In the genomic region with DNA sequence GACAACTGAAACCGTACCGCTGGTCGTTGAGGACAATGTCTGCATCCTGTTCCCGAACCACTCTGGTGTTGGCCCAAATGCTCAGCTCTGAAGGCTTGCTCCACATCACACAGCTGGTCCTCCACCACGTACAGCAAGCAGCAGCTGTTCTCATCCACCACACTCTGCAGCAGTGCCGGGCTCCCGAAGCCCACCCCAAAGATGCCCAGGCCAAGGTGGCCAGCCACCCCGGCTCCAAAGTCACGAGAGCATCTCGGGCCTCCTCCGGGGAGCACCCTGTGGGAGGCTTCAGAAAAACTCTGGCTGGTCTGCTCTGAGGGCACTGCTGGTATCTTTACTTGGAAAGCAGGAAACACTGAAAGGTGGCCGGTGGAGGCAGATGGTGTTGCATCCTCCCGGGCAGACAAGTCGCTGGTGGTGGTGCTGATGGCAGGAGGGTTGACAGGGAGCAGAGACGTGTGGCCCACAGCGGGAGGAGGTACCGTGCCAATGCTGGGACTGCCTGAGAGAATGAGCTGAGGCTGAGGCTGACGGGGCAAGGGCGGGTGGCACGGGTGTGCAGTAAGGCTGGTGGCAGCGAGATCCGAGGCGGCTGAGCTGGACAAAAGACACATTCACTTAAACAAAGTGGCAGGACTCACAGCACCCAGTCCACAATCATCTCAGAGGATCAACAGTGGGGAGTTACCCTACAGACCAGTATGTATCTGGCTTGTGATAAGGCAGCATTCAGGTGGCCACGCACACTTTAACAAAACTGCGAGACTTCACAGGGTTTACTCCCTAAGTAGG, we compare ENCODE assay signal across 10 cellular contexts. TPM values are rescaled to one million over a fixed set of nuclear protein-coding genes. Genes with fewer than 3 reads are reported as not detected.
DNase-seq lines count a peak whose midpoint lies in the region; ATAC-seq and TF ChIP-seq lines count a peak whose summit lies in the region.
"Had no signal": no experiment of that assay in that cellular context is flagged by ENCODE, and none has a peak within 500 bp of the region (broad histone marks: within the 10 kb centered on the region; RNA-seq: fewer than 3 reads in every experiment).

No MANE protein-coding gene starts in this region.

- peaks cover 9% of the 10 kb centered on the region for H3K36me3 ChIP-seq in CD4-positive, CD25-positive, alpha-beta regulatory T cell (ENCODE audit: control insufficient read depth, insufficient read depth, low read length)
- H3K36me3 ChIP-seq in OCI-LY3 (replicated peaks; ENCODE audit: low read depth, low read length), result no peaks in the 10 kb centered on the region
- H3K36me3 ChIP-seq in transverse colon, result no peaks in the 10 kb centered on the region

- H3K27ac ChIP-seq in CD4-positive, CD25-positive, alpha-beta regulatory T cell (ENCODE audit: insufficient read depth, low read length, poor library complexity, severe bottlenecking), result no peak overlapping the region
- H3K27ac ChIP-seq in OCI-LY3 (ENCODE audit: low read length) (no peak overlapping the region), transverse colon (peak overlapping the region in 1 of 4 donors; percentile 70)

- peaks cover 4% of the 10 kb centered on the region for H3K27me3 Mint-ChIP-seq in CD4-positive, CD25-positive, alpha-beta regulatory T cell
- H3K27me3 Mint-ChIP-seq in effector memory CD8-positive, alpha-beta T cell, result peaks cover 0 to under 1% of the 10 kb centered on the region in 2 donors
- no peaks in the 10 kb centered on the region for H3K27me3 Mint-ChIP-seq in natural killer cell (ENCODE audit: low read depth in 2 of 2)

- H3K4me3 Mint-ChIP-seq in CD4-positive, CD25-positive, alpha-beta regulatory T cell, result peak overlapping the region; percentile 80 to 89 (median 84)
- H3K4me3 Mint-ChIP-seq in effector memory CD8-positive, alpha-beta T cell, result peak overlapping the region; percentile 73
- H3K4me3 Mint-ChIP-seq in natural killer cell, result peak overlapping the region; percentile 86

- H3K4me1 Mint-ChIP-seq in CD4-positive, CD25-positive, alpha-beta regulatory T cell, result peaks cover 5 to 43% (median 17%) of the 10 kb centered on the region in 4 donors
- H3K4me1 Mint-ChIP-seq in effector memory CD8-positive, alpha-beta T cell (ENCODE audit: low read depth in 2 of 2), result peaks cover 22 to 23% of the 10 kb centered on the region in 2 donors
- H3K4me1 Mint-ChIP-seq in natural killer cell, result peaks cover 24 to 32% of the 10 kb centered on the region in 2 donors

- no peak overlapping the region for H3K4me3 ChIP-seq in CD4-positive, CD25-positive, alpha-beta regulatory T cell (ENCODE audit: low read depth, low read length)
- peak overlapping the region; percentile 90; the same call in 1 of the 2 replicates for H3K4me3 ChIP-seq in OCI-LY3 (ENCODE audit: low read length)
- no peak overlapping the region for H3K4me3 ChIP-seq in transverse colon

- no peak overlapping the region for H3K9ac ChIP-seq in OCI-LY3 (ENCODE audit: low read length)

- H3K4me1 ChIP-seq in CD4-positive, CD25-positive, alpha-beta regulatory T cell (ENCODE audit: control insufficient read depth, insufficient read depth, low read length, poor library complexity, severe bottlenecking), result peaks cover 18% of the 10 kb centered on the region
- H3K4me1 ChIP-seq in OCI-LY3 (ENCODE audit: low read length), result peaks cover 14% of the 10 kb centered on the region
- H3K4me1 ChIP-seq in transverse colon, result peaks cover 4 to 16% (median 8%) of the 10 kb centered on the region in 4 donors

- H3K9me3 ChIP-seq in CD4-positive, CD25-positive, alpha-beta regulatory T cell (ENCODE audit: control insufficient read depth in 2 of 2, low read length in 2 of 2), result no peaks in the 10 kb centered on the region
- H3K9me3 ChIP-seq in OCI-LY3 (ENCODE audit: insufficient read depth, low read length), result no peaks in the 10 kb centered on the region
- no peaks in the 10 kb centered on the region for H3K9me3 ChIP-seq in transverse colon
- H3K9me3 ChIP-seq: thoracic aorta had no signal

- 87% methylated on average over 25 of the region's 25 CpGs; no CpG with 5 or more reads in 1 of the 2 donors for WGBS in transverse colon (ENCODE audit: low coverage in 1 of 2), 2 donors

- peak overlapping the region; percentile 67 for H3K4me2 ChIP-seq in OCI-LY3 (ENCODE audit: low read length)

- no peak for ATAC-seq in CD4-positive, CD25-positive, alpha-beta regulatory T cell (ENCODE audit: low read depth in 2 of 2)
- no peak for ATAC-seq in effector memory CD8-positive, alpha-beta T cell (replicated peaks)
- no peak for ATAC-seq in natural killer cell
- ATAC-seq in HG03280 (IDR thresholded peaks at IDR 0.05; ENCODE audit: unreplicated experiment), result no peak

- intact Hi-C loops in natural killer cell (cut with micrococcal nuclease), result no loop called here
- intact Hi-C loops in transverse colon (cut with DNase I; ENCODE audit: low total_unique reads), result no loop called here

- peaks cover 15% of the 10 kb centered on the region for H3K36me3 Mint-ChIP-seq in CD4-positive, CD25-positive, alpha-beta regulatory T cell
- H3K36me3 Mint-ChIP-seq in effector memory CD8-positive, alpha-beta T cell (ENCODE audit: insufficient read depth), result peaks cover 9% of the 10 kb centered on the region
- H3K36me3 Mint-ChIP-seq in natural killer cell, result no peaks in the 10 kb centered on the region

- peak in 1 of 3 donors; percentile 4 for DNase-seq in CD4-positive, CD25-positive, alpha-beta regulatory T cell
- DNase-seq in effector memory CD8-positive, alpha-beta T cell, result no peak
- no peak for DNase-seq in natural killer cell
- no peak for DNase-seq in NCI-H2227 treated with DMSO at 0.1 percent for 48 hours (lab: John Stamatoyannopoulos, UW)
- DNase-seq in transverse colon, result no peak
- no peak for DNase-seq in CD1c-positive myeloid dendritic cell (ENCODE audit: extremely low spot score)

- H4K20me1 ChIP-seq in OCI-LY3 (ENCODE audit: insufficient read depth, low read length), result 0 out of 2 replicates have a peak, but pooled peaks cover 3% of the 10 kb centered on the region

- peak overlapping the region in 2 of 3 donors; percentile 71 to 89 for H3K27ac Mint-ChIP-seq in CD4-positive, CD25-positive, alpha-beta regulatory T cell
- peak overlapping the region; percentile 38 to 82 for H3K27ac Mint-ChIP-seq in effector memory CD8-positive, alpha-beta T cell
- peak overlapping the region; percentile 76 to 79 for H3K27ac Mint-ChIP-seq in natural killer cell

- TF ChIP-seq CTCF in OCI-LY3 (IDR thresholded peaks at IDR 0.05; ENCODE audit: low read depth, low read length) (no peak), natural killer cell (IDR thresholded peaks at IDR 0.05) (no peak), transverse colon (IDR thresholded peaks at IDR 0.05) (no peak)

- TF ChIP-seq POLR2A in transverse colon (IDR thresholded peaks at IDR 0.05), result no peak

- no peaks in the 10 kb centered on the region for H3K27me3 ChIP-seq in CD4-positive, CD25-positive, alpha-beta regulatory T cell (ENCODE audit: control insufficient read depth, insufficient read depth, low read length)
- H3K27me3 ChIP-seq in OCI-LY3 (ENCODE audit: low read depth, low read length) (peaks cover 5% of the 10 kb centered on the region; the same call in 1 of the 2 replicates), transverse colon (no peaks in the 10 kb centered on the region)

- no peak overlapping the region for H2AFZ ChIP-seq in OCI-LY3 (ENCODE audit: low read depth, low read length)

- no peak for TF ChIP-seq EP300 in transverse colon (IDR thresholded peaks at IDR 0.05; ENCODE audit: low read depth)

- H3K79me2 ChIP-seq in OCI-LY3 (ENCODE audit: low read length), result no peaks in the 10 kb centered on the region

- in situ Hi-C loops in transverse colon (cut with MboI; ENCODE audit: low pct_ligation_motif_present in 1 of 4, low pct_unique_long_range_greater_than_20kb in 1 of 4, low sequenced_read_pairs in 3 of 4), result no loop called here

- no peaks in the 10 kb centered on the region for H3K9me3 Mint-ChIP-seq in CD4-positive, CD25-positive, alpha-beta regulatory T cell
- H3K9me3 Mint-ChIP-seq in effector memory CD8-positive, alpha-beta T cell, result peaks cover 0 to 2% of the 10 kb centered on the region in 2 donors
- no peaks in the 10 kb centered on the region for H3K9me3 Mint-ChIP-seq in natural killer cell

RNA-seq across cellular contexts. Expression of a gene that starts 6.5 kb away (rescaled TPM):
- total RNA-seq in CD4-positive, CD25-positive, alpha-beta regulatory T cell, result not detected
- polyA plus RNA-seq in CD4-positive, CD25-positive, alpha-beta regulatory T cell, result not detected
- total RNA-seq in natural killer cell (not detected), transverse colon (not detected)
- total RNA-seq: dermis microvascular lymphatic vessel endothelial cell, thoracic aorta had no signal

RNA-seq across cellular contexts. Expression of a gene that starts 26.8 kb away (rescaled TPM):
- total RNA-seq in CD4-positive, CD25-positive, alpha-beta regulatory T cell, result 0.81 TPM
- polyA plus RNA-seq in CD4-positive, CD25-positive, alpha-beta regulatory T cell, result 1 to 10 TPM in 1 of 4 donors, under 1 TPM in 3; 0.62 to 1.2 (median 0.79) TPM
- 1 to 10 TPM in 2 of 3 donors, under 1 TPM in 1; 0.78 to 2.6 (median 1.6) TPM for total RNA-seq in natural killer cell
- total RNA-seq in transverse colon, result not detected

RNA-seq across cellular contexts. Expression of a gene that starts 50.5 kb away (rescaled TPM):
- 33.9 TPM for total RNA-seq in CD4-positive, CD25-positive, alpha-beta regulatory T cell
- 10 to 100 TPM; 22.0 to 32.5 (median 25.7) TPM for polyA plus RNA-seq in CD4-positive, CD25-positive, alpha-beta regulatory T cell
- 10 to 100 TPM; 33.5 to 49.8 (median 45.2) TPM for total RNA-seq in natural killer cell
- 10 to 100 TPM; 30.6 to 50.5 (median 38.0) TPM for total RNA-seq in transverse colon
